9 cellular contexts compared by ENCODE assay signal in the genomic region with DNA sequence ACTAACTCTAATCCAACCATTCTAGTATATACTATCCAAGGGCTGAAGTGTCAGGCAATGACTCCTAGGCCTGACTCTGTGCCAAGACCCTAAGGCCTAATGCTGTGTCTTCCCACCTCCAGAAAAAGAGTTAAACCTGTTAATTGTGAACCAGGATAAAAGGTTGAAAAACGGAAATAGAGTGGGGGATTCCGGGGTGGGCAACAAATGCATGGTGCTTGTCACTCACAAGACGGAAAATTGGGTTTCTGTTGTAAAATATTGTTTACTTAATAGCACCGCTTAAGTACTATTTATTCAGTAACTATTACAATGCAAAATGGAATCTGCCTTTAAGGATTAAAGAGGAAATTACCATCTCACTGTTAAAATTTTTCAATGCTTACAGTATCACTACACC. TPM values are rescaled to one million over a fixed set of nuclear protein-coding genes. Genes with fewer than 3 reads are reported as not detected.
DNase-seq lines count a peak whose midpoint lies in the region; ATAC-seq and TF ChIP-seq lines count a peak whose summit lies in the region.
"Had no signal": no experiment of that assay in that cellular context is flagged by ENCODE, and none has a peak within 500 bp of the region (broad histone marks: within the 10 kb centered on the region; RNA-seq: fewer than 3 reads in every experiment).

No MANE protein-coding gene starts in this region.

- peaks cover 78% of the 10 kb centered on the region for H3K36me3 Mint-ChIP-seq in activated CD8-positive, alpha-beta memory T cell treated with anti-CD3 and anti-CD28 coated beads, Interleukin-2, amount 10 ng/mL, durations not matched to agents 7 days and 5 days

- H3K4me3 ChIP-seq in fibroblast of lung (replicated peaks in 1 of 4; ENCODE audit: control extremely low read depth in 1 of 4, insufficient read depth in 1 of 4, low read depth in 3 of 4, low read length in 4 of 4), result peak overlapping the region in 3 of 4 experiments; percentile 16 to 99 (median 18)
- peak overlapping the region in 4 of 5 donors; percentile 43 to 93 (median 70) for H3K4me3 ChIP-seq in subcutaneous abdominal adipose tissue (ENCODE audit: low read depth in 1 of 5, low read length in 5 of 5)

- H3K27ac Mint-ChIP-seq in activated CD8-positive, alpha-beta memory T cell treated with anti-CD3 and anti-CD28 coated beads, Interleukin-2, amount 10 ng/mL, durations not matched to agents 7 days and 5 days, result peak overlapping the region; percentile 98

- no peak overlapping the region for H3K9ac ChIP-seq in fibroblast of lung (ENCODE audit: insufficient read depth, low read length)
- H3K9ac ChIP-seq in subcutaneous abdominal adipose tissue (ENCODE audit: low read length in 5 of 5), result peak overlapping the region in 2 of 5 donors; percentile 42 to 47

- H3K9me3 ChIP-seq in fibroblast of lung (ENCODE audit: control insufficient read depth, insufficient read depth, low read depth, low read length) (no peaks in the 10 kb centered on the region), subcutaneous abdominal adipose tissue (ENCODE audit: control insufficient read depth in 5 of 5, low read length in 5 of 5) (no peaks in the 10 kb centered on the region)

- H3K27me3 Mint-ChIP-seq in activated CD8-positive, alpha-beta memory T cell treated with anti-CD3 and anti-CD28 coated beads, Interleukin-2, amount 10 ng/mL, durations not matched to agents 7 days and 5 days, result no peaks in the 10 kb centered on the region

- H3K4me1 ChIP-seq in fibroblast of lung (ENCODE audit: control insufficient read depth, extremely low read depth, insufficient read depth, low read length), result peaks cover 4% of the 10 kb centered on the region
- peaks cover 0 to 41% (median 37%) of the 10 kb centered on the region in 5 donors for H3K4me1 ChIP-seq in subcutaneous abdominal adipose tissue (ENCODE audit: control insufficient read depth in 5 of 5, insufficient read depth in 5 of 5, low read length in 5 of 5)

- peak overlapping the region; percentile 34 for H3K4me2 ChIP-seq in fibroblast of lung (ENCODE audit: extremely low read depth, insufficient read depth, low read length)

- H3K4me3 Mint-ChIP-seq in activated CD8-positive, alpha-beta memory T cell treated with anti-CD3 and anti-CD28 coated beads, Interleukin-2, amount 10 ng/mL, durations not matched to agents 7 days and 5 days, result peak overlapping the region; percentile 99

- H3K4me1 Mint-ChIP-seq in activated CD8-positive, alpha-beta memory T cell treated with anti-CD3 and anti-CD28 coated beads, Interleukin-2, amount 10 ng/mL, durations not matched to agents 7 days and 5 days, result peaks cover 26% of the 10 kb centered on the region

- no peak overlapping the region for H3K27ac ChIP-seq in RWPE1
- no peak overlapping the region for H3K27ac ChIP-seq in fibroblast of lung (ENCODE audit: insufficient read depth, low read length)
- H3K27ac ChIP-seq in subcutaneous abdominal adipose tissue (ENCODE audit: low read depth, low read length), result peak overlapping the region; percentile 31

- no peak for ATAC-seq in activated CD8-positive, alpha-beta memory T cell treated with anti-CD3 and anti-CD28 coated beads, Interleukin-2, amount 10 ng/mL, durations not matched to agents 7 days and 5 days
- no peak for ATAC-seq in GM19351 (IDR thresholded peaks at IDR 0.05; ENCODE audit: unreplicated experiment)
- ATAC-seq in GM21515 (IDR thresholded peaks at IDR 0.05; ENCODE audit: unreplicated experiment), result no peak

- H2AFZ ChIP-seq in fibroblast of lung (ENCODE audit: low read length), result no peak overlapping the region

- H3K79me2 ChIP-seq in fibroblast of lung (ENCODE audit: control insufficient read depth, insufficient read depth, low read length), result peaks cover 80% of the 10 kb centered on the region

- CTCF ChIA-PET in activated CD8-positive, alpha-beta memory T cell treated with anti-CD3 and anti-CD28 coated beads, Interleukin-2, amount 10 ng/mL, durations not matched to agents 7 days and 5 days (lab: Charles Lee), result interaction anchor here (0.6 to 2.4 kb wide), 3 partner anchors 10 to 108 kb away, joined by 3 to 8 read pairs (median 7); no protein-coding TSS in a partner anchor
- CTCF ChIA-PET in RWPE1 (lab: Yijun Ruan, JAX), result interaction anchor here (0.6 kb wide), 3 partner anchors 44 to 581 kb away, joined by 3 to 4 read pairs (median 3); no protein-coding TSS in a partner anchor

- H3K9me3 Mint-ChIP-seq in activated CD8-positive, alpha-beta memory T cell treated with anti-CD3 and anti-CD28 coated beads, Interleukin-2, amount 10 ng/mL, durations not matched to agents 7 days and 5 days (ENCODE audit: low read depth), result no peaks in the 10 kb centered on the region

- TF ChIP-seq CTCF in RWPE1 (conservative IDR thresholded peaks at IDR 0.05; ENCODE audit: low read depth) (no peak), fibroblast of lung (conservative IDR thresholded peaks at IDR 0.05 in 1 of 2, IDR thresholded peaks at IDR 0.05 in 1 of 2; ENCODE audit: low read depth in 1 of 2, low read length in 2 of 2) (no peak)

- POLR2A ChIA-PET in RWPE1 (lab: Yijun Ruan, JAX; ENCODE audit: low non-redundant PET), result no interaction called here

- H4K20me1 ChIP-seq in fibroblast of lung (ENCODE audit: control insufficient read depth, extremely low read depth, insufficient read depth, low read length), result no peaks in the 10 kb centered on the region

- H3K36me3 ChIP-seq in fibroblast of lung (ENCODE audit: control insufficient read depth, insufficient read depth, low read length), result no peaks in the 10 kb centered on the region
- H3K36me3 ChIP-seq in subcutaneous abdominal adipose tissue (ENCODE audit: control insufficient read depth in 5 of 5, insufficient read depth in 5 of 5, low read length in 5 of 5), result peaks cover 0 to under 1% (median 0%) of the 10 kb centered on the region in 5 donors

- DNase-seq in activated CD8-positive, alpha-beta memory T cell treated with anti-CD3 and anti-CD28 coated beads, Interleukin-2, amount 10 ng/mL, durations not matched to agents 7 days and 5 days, result no peak
- no peak for DNase-seq in activated CD8-positive, alpha-beta memory T cell treated with anti-CD3 and anti-CD28 coated beads for 24 hours
- DNase-seq in RWPE1 (ENCODE audit: low spot score) (peak; percentile 54), fibroblast of lung (ENCODE audit: low read depth in 2 of 2) (peak; percentile 64), AG08395 (ENCODE audit: low spot score) (no peak)
- DNase-seq: activated CD4-positive, alpha-beta T cell treated with anti-CD3 and anti-CD28 coated beads for 1 hour had no signal

- no peaks in the 10 kb centered on the region for H3K27me3 ChIP-seq in fibroblast of lung (ENCODE audit: control insufficient read depth, insufficient read depth, low read length)
- no peaks in the 10 kb centered on the region for H3K27me3 ChIP-seq in subcutaneous abdominal adipose tissue (ENCODE audit: control insufficient read depth in 5 of 5, insufficient read depth in 4 of 5, low read length in 5 of 5)

RNA-seq across cellular contexts. Expression of gene STK17B, which starts 3.2 kb away (rescaled TPM):
- total RNA-seq in activated CD8-positive, alpha-beta memory T cell treated with anti-CD3 and anti-CD28 coated beads, Interleukin-2, amount 10 ng/mL, durations not matched to agents 7 days and 5 days, result 100 to 1,000 TPM; 389 to 511 TPM
- total RNA-seq in fibroblast of lung, result 17.2 and 43.1 TPM in 2 replicates
- 23.9 and 39.0 TPM in 2 replicates for polyA plus RNA-seq in fibroblast of lung
- polyA plus RNA-seq in fibroblast of lung (2012), result 12.1 and 18.3 TPM in 2 replicates
- 3.9 and 4.0 TPM in 2 replicates for polyA minus RNA-seq in fibroblast of lung (ENCODE audit: low replicate concordance)

Comparison
In these comparisons a context has a peak if more than half of its experiments do, and no peak if none do; other contexts are left out.
1. DNase-seq: peak in RWPE1 (single experiment) and fibroblast of lung (2 of 2); none in activated CD8-positive, alpha-beta memory T cell treated with anti-CD3 and anti-CD28 coated beads, Interleukin-2, amount 10 ng/mL, durations not matched to agents 7 days and 5 days (single experiment), activated CD8-positive, alpha-beta memory T cell treated with anti-CD3 and anti-CD28 coated beads for 24 hours (single experiment) and AG08395 (single experiment).